ENCODE assay signal across 24 cellular contexts in the genomic region with DNA sequence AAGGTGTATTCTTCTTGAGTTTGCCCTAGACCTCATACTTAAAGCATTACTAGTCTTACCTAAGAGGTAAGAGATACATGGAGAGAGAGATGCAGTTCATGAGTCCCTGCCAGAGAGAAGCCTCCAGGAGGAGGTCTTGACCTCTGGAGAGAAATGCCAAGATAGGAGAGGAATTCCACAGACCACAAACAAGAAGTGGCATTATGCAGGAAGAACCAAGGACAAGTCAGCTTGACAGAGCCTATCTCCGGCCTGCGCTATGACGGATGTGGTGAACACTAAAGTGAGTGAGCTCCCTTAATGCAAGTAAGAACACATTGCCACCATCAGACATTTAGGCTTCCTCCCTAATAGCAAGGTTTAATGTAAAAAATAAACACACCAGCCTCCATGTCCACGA. TPM values are rescaled to one million over a fixed set of nuclear protein-coding genes. Genes with fewer than 3 reads are reported as not detected.
DNase-seq lines count a peak whose midpoint lies in the region; ATAC-seq and TF ChIP-seq lines count a peak whose summit lies in the region.
"Had no signal": no experiment of that assay in that cellular context is flagged by ENCODE, and none has a peak within 500 bp of the region (broad histone marks: within the 10 kb centered on the region; RNA-seq: fewer than 3 reads in every experiment).

No MANE protein-coding gene starts in this region.

- H4K20me1 ChIP-seq in GM23248 (ENCODE audit: insufficient read depth): no peaks in the 10 kb centered on the region

- H3K4me3 ChIP-seq in GM23248 (peak overlapping the region; percentile 66), testis (no peak overlapping the region)
- H3K4me3 ChIP-seq: colonic mucosa, mucosa of descending colon had no signal

- TF ChIP-seq POLR2A in testis (IDR thresholded peaks at IDR 0.05): no peak

- H3K4me2 ChIP-seq in GM23248 (ENCODE audit: unreplicated experiment): peak overlapping the region; percentile 89

- H3K9me2 ChIP-seq in GM23248 (ENCODE audit: insufficient read depth): no peaks in the 10 kb centered on the region

- TF ChIP-seq CTCF in testis (IDR thresholded peaks at IDR 0.05): no peak

- DNase-seq in GM23248: peak; percentile 18
- peak; percentile 81 for DNase-seq in amniotic epithelial cell (ENCODE audit: low read depth)
- DNase-seq in islet precursor cell: peak; percentile 68
- peak; percentile 51 for DNase-seq in testis
- no peak for DNase-seq in NCI-H2081 treated with DMSO at 0.1 percent for 48 hours (lab: John Stamatoyannopoulos, UW)
- DNase-seq in AG20443 (ENCODE audit: low spot score): no peak
- no peak for DNase-seq in nucleus accumbens (lab: John Stamatoyannopoulos, UW)
- DNase-seq: activated CD4-positive, alpha-beta T cell treated with anti-CD3 and anti-CD28 coated beads for 4 hours; activated T-cell treated with anti-CD3 and anti-CD28 coated beads, Interleukin-2, amount 50 U/mL, for 48 hours; colonic mucosa; DMS79; endodermal cell; head of caudate nucleus; mucosa of descending colon; NCI-H1092; NCI-H187 treated with DMSO at 0.1 percent for 48 hours; NCI-H345; NCI-H82; SHP77; stimulated activated CD4-positive, alpha-beta T cell treated with anti-CD3 and anti-CD28 coated beads, Interleukin-1b, Interleukin-23, amount 100 ng/mL, for 48 hours; T-helper 1 cell had no signal

- no peak for ATAC-seq in GM21723 (IDR thresholded peaks at IDR 0.05; ENCODE audit: unreplicated experiment)
- ATAC-seq: activated naive CD4-positive, alpha-beta T cell treated with anti-CD3 and anti-CD28 coated beads, Interleukin-2, amount 50 U/mL, for 72 hours; left lobe of liver; mucosa of descending colon had no signal

- peaks cover 69% of the 10 kb centered on the region for H3K79me2 ChIP-seq in GM23248 (ENCODE audit: insufficient read depth)

- WGBS in GM23248 (ENCODE audit: low coverage in 1 of 2, low lambda C conversion rate in 2 of 2, missing lambda C conversion rate in 2 of 2), 2 experiments: 79 to 83% methylated on average over 4 of the region's 4 CpGs
- WGBS in testis, 2 donors: 71 to 82% methylated on average over 4 of the region's 4 CpGs

- H3K4me1 ChIP-seq in GM23248 (ENCODE audit: insufficient read depth) (peaks cover 78% of the 10 kb centered on the region), testis (peaks cover 31% of the 10 kb centered on the region)
- H3K4me1 ChIP-seq: colonic mucosa had no signal

- H3K36me3 ChIP-seq in GM23248 (ENCODE audit: low read depth) (no peaks in the 10 kb centered on the region), testis (ENCODE audit: low read depth, missing control alignments) (no peaks in the 10 kb centered on the region)
- H3K36me3 ChIP-seq: colonic mucosa had no signal

- H3K9ac ChIP-seq in GM23248: peak overlapping the region; percentile 94; the same call in 1 of the 2 replicates

- H3K27ac ChIP-seq in GM23248: peak overlapping the region; percentile 100
- H3K27ac ChIP-seq in testis: peak overlapping the region in 1 of 2 donors; percentile 77

- H3K27me3 ChIP-seq in GM23248 (replicated peaks; ENCODE audit: insufficient read depth) (no peaks in the 10 kb centered on the region), testis (no peaks in the 10 kb centered on the region)
- H3K27me3 ChIP-seq: colonic mucosa had no signal

- H2AFZ ChIP-seq in GM23248: no peak overlapping the region

- peaks cover 56% of the 10 kb centered on the region for H3F3A ChIP-seq in GM23248 (ENCODE audit: insufficient read depth)

- intact Hi-C loops in testis (cut with DNase I; ENCODE audit: low total_unique reads): no loop called here

- in situ Hi-C loops in GM23248 (cut with MboI): no loop called here

- no peaks in the 10 kb centered on the region for H3K9me3 ChIP-seq in GM23248 (ENCODE audit: low read depth)
- no peaks in the 10 kb centered on the region for H3K9me3 ChIP-seq in testis
- H3K9me3 ChIP-seq: colonic mucosa, mucosa of descending colon had no signal

RNA-seq across cellular contexts. Expression of a gene that starts 27.9 kb away (rescaled TPM):
- 10,930 and 11,288 TPM in 2 replicates for total RNA-seq in GM23248 (2014; rRNA removed; shearing (Covaris generic))
- polyA plus RNA-seq in GM23248 (2016; fragmentation: Nextera tagmentation; extraction: Ambion mirVana): 9,779 and 9,902 TPM in 2 replicates
- 100 to 1,000 TPM; 465 to 866 TPM for total RNA-seq in testis
- polyA plus RNA-seq in testis (ENCODE audit: insufficient read depth, low read depth, low replicate concordance): 979 TPM
- total RNA-seq: activated naive CD4-positive, alpha-beta T cell treated with anti-CD3 and anti-CD28 coated beads, Interleukin-2, amount 50 U/mL, for 72 hours had no signal

Comparison
In these comparisons a context has a peak if more than half of its experiments do, and no peak if none do; other contexts are left out.
1. DNase-seq: peak in GM23248 (single experiment), amniotic epithelial cell (single experiment), islet precursor cell (single experiment) and testis (single experiment); none in NCI-H2081 treated with DMSO at 0.1 percent for 48 hours (single experiment), AG20443 (single experiment) and nucleus accumbens (0 of 56).
2. RNA of a gene that starts 27.9 kb away (total RNA-seq): 10,930 to 11,288 TPM in GM23248; 465 to 866 TPM in testis; every median in the first group is over 10 times any median in the second.